In genomic region chr17:3879181-3879580, GRCh38 we compare ENCODE assay signal across 10 cellular contexts. TPM values are rescaled to one million over a fixed set of nuclear protein-coding genes. Genes with fewer than 3 reads are reported as not detected.
DNase-seq lines count a peak whose midpoint lies in the region; ATAC-seq, FAIRE-seq and TF ChIP-seq lines count a peak whose summit lies in the region.
"Had no signal": no experiment of that assay in that cellular context is flagged by ENCODE, and none has a peak within 500 bp of the region (broad histone marks: within the 10 kb centered on the region; RNA-seq: fewer than 3 reads in every experiment).

No MANE protein-coding gene starts in this region.

- no peaks in the 10 kb centered on the region for H3K36me3 Mint-ChIP-seq in activated CD4-positive, alpha-beta T cell treated with anti-CD3 and anti-CD28 coated beads, Interleukin-2, amount 10 ng/mL, durations not matched to agents 7 days and 5 days (ENCODE audit: low read depth)

- H3K27ac Mint-ChIP-seq in activated CD4-positive, alpha-beta T cell treated with anti-CD3 and anti-CD28 coated beads, Interleukin-2, amount 10 ng/mL, durations not matched to agents 7 days and 5 days: no peak overlapping the region

- no peaks in the 10 kb centered on the region for H3K9me3 Mint-ChIP-seq in activated CD4-positive, alpha-beta T cell treated with anti-CD3 and anti-CD28 coated beads, Interleukin-2, amount 10 ng/mL, durations not matched to agents 7 days and 5 days

- DNase-seq in SHP77 treated with DMSO at 0.1 percent for 48 hours (lab: John Stamatoyannopoulos, UW) (peak; percentile 72), fibroblast of pulmonary artery (ENCODE audit: low read depth) (peak; percentile 45), pancreas (peak in 1 of 6 donors; percentile 43), HPDE6-E6E7 (ENCODE audit: extremely low spot score) (no peak), left lobe of liver (ENCODE audit: low spot score) (no peak)
- no peak for DNase-seq in activated CD4-positive, alpha-beta T cell treated with anti-CD3 and anti-CD28 coated beads, Interleukin-2, amount 10 ng/mL, durations not matched to agents 7 days and 5 days

- CTCF ChIA-PET in HEK293 (lab: Yijun Ruan, JAX): interaction anchor here (0.6 to 4.0 kb wide), 6 partner anchors 15 to 142 kb away, joined by 3 to 21 read pairs (median 4); no protein-coding TSS in a partner anchor
- CTCF ChIA-PET in activated CD4-positive, alpha-beta T cell treated with anti-CD3 and anti-CD28 coated beads, Interleukin-2, amount 10 ng/mL, durations not matched to agents 7 days and 5 days (lab: Charles Lee): interaction anchor here (1.0 to 2.5 kb wide), 3 partner anchors 33 to 35 kb away, joined by 3 to 7 read pairs (median 6); partner anchors contain the start of gene NCBP3

- H3K27me3 Mint-ChIP-seq in activated CD4-positive, alpha-beta T cell treated with anti-CD3 and anti-CD28 coated beads, Interleukin-2, amount 10 ng/mL, durations not matched to agents 7 days and 5 days: no peaks in the 10 kb centered on the region

- ATAC-seq in pancreas: peak; percentile 34 to 73 (median 52)
- ATAC-seq in HG03045 (IDR thresholded peaks at IDR 0.05; ENCODE audit: unreplicated experiment): no peak
- no peak for ATAC-seq in left lobe of liver
- ATAC-seq: Panc1 had no signal

- H3K9me3 ChIP-seq in HEK293 (ENCODE audit: control insufficient read depth, insufficient read depth, low read depth, low read length) (no peaks in the 10 kb centered on the region), pancreas (no peaks in the 10 kb centered on the region)

- H3K36me3 ChIP-seq in HEK293 (ENCODE audit: control insufficient read depth in 2 of 2, insufficient read depth in 1 of 2, low read length in 2 of 2) (peaks cover 17 to 86% of the 10 kb centered on the region in 2 experiments), pancreas (no peaks in the 10 kb centered on the region)

- H3K4me1 ChIP-seq in HEK293 (ENCODE audit: control insufficient read depth, insufficient read depth, low read length) (no peaks in the 10 kb centered on the region), pancreas (no peaks in the 10 kb centered on the region)

- intact Hi-C loops in pancreas (cut with DNase I): no loop called here

- POLR2A ChIA-PET in HEK293 (lab: Yijun Ruan, JAX): interaction anchor here (1.1 kb wide), 2 partner anchors 9 to 32 kb away, joined by 3 read pairs; no protein-coding TSS in a partner anchor
- POLR2A ChIA-PET in activated CD4-positive, alpha-beta T cell treated with anti-CD3 and anti-CD28 coated beads, Interleukin-2, amount 10 ng/mL, durations not matched to agents 7 days and 5 days (lab: Charles Lee): no interaction called here

- no peak for FAIRE-seq in pancreas (lab: Jason Lieb, UNC)

- TF ChIP-seq CTCF in HEK293 (tag by site-specific recombination; IDR thresholded peaks at IDR 0.05): no peak
- no peak for TF ChIP-seq CTCF in fibroblast of pulmonary artery (IDR thresholded peaks at IDR 0.05; ENCODE audit: low read length, missing control alignments)
- no peak for TF ChIP-seq CTCF in pancreas (IDR thresholded peaks at IDR 0.05)

- WGBS in pancreas, 2 donors: 63 to 78% methylated on average over 4 to 5 of the region's 5 CpGs

- no peak overlapping the region for H3K4me3 Mint-ChIP-seq in activated CD4-positive, alpha-beta T cell treated with anti-CD3 and anti-CD28 coated beads, Interleukin-2, amount 10 ng/mL, durations not matched to agents 7 days and 5 days

- H3K27me3 ChIP-seq in pancreas: no peaks in the 10 kb centered on the region

- H3K27ac ChIP-seq in HEK293 (ENCODE audit: extremely low read depth, low read depth, low read length) (no peak overlapping the region), pancreas (no peak overlapping the region)

- H3K4me3 ChIP-seq in HEK293 (ENCODE audit: low read depth, low read length) (no peak overlapping the region), fibroblast of pulmonary artery (replicated peaks; ENCODE audit: low read depth, low read length) (no peak overlapping the region), pancreas (no peak overlapping the region)

- H3K4me1 Mint-ChIP-seq in activated CD4-positive, alpha-beta T cell treated with anti-CD3 and anti-CD28 coated beads, Interleukin-2, amount 10 ng/mL, durations not matched to agents 7 days and 5 days: no peaks in the 10 kb centered on the region

TF ChIP-seq in HEK293, 187 proteins besides CTCF, POLR2A, EP300 and RAD21:
- TF ChIP-seq ZEB2 (tag by site-specific recombination; IDR thresholded peaks at IDR 0.05) (no peak), ZNF416 (tag by site-specific recombination; IDR thresholded peaks at IDR 0.05) (no peak), ZBTB17 (tag by site-specific recombination; IDR thresholded peaks at IDR 0.05) (no peak), ZNF658 (tag by site-specific recombination; IDR thresholded peaks at IDR 0.05) (no peak), ZNF623 (tag by site-specific recombination; IDR thresholded peaks at IDR 0.05) (no peak), ZNF747 (tag by site-specific recombination; IDR thresholded peaks at IDR 0.05) (no peak), ZNF37A (tag by site-specific recombination; IDR thresholded peaks at IDR 0.05) (no peak), KLF9 (tag by site-specific recombination; IDR thresholded peaks at IDR 0.05; ENCODE audit: low read depth) (no peak), GLI4 (tag by site-specific recombination; IDR thresholded peaks at IDR 0.05) (no peak), KLF1 (tag by site-specific recombination; IDR thresholded peaks at IDR 0.05) (no peak), ZNF157 (tag by site-specific recombination; IDR thresholded peaks at IDR 0.05) (no peak), ZNF677 (tag by site-specific recombination; IDR thresholded peaks at IDR 0.05) (no peak), GLIS1 (tag by site-specific recombination; IDR thresholded peaks at IDR 0.05) (peak; percentile 78), ZNF394 (tag by site-specific recombination; IDR thresholded peaks at IDR 0.05; ENCODE audit: borderline replicate concordance) (no peak), ZNF404 (tag by site-specific recombination; IDR thresholded peaks at IDR 0.05) (no peak), ZIC2 (tag by site-specific recombination; IDR thresholded peaks at IDR 0.05) (peak; percentile 47)
- TF ChIP-seq, protein P1, sequence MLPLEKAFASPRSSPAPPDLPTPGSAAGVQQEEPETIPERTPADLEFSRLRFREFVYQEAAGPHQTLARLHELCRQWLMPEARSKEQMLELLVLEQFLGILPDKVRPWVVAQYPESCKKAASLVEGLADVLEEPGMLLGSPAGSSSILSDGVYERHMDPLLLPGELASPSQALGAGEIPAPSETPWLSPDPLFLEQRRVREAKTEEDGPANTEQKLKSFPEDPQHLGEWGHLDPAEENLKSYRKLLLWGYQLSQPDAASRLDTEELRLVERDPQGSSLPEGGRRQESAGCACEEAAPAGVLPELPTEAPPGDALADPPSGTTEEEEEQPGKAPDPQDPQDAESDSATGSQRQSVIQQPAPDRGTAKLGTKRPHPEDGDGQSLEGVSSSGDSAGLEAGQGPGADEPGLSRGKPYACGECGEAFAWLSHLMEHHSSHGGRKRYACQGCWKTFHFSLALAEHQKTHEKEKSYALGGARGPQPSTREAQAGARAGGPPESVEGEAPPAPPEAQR (tag by site-specific recombination; IDR thresholded peaks at IDR 0.05): no peak

RNA-seq across cellular contexts. Expression of gene CAMKK1, which starts 13.7 kb away (rescaled TPM):
- total RNA-seq in pancreas (10 to 100 TPM in 1 of 6 donors, 1 to 10 TPM in 5; 4.2 to 11.9 (median 5.0) TPM), left lobe of liver (0.35 TPM)
- polyA plus RNA-seq in pancreas: 10 to 100 TPM; 17.1 to 23.0 TPM
- total RNA-seq in activated CD4-positive, alpha-beta T cell treated with anti-CD3 and anti-CD28 coated beads, Interleukin-2, amount 10 ng/mL, durations not matched to agents 7 days and 5 days: 1 to 10 TPM; 3.4 to 4.0 TPM

RNA-seq across cellular contexts. Expression of gene NCBP3, which starts 33.1 kb away (rescaled TPM):
- total RNA-seq in pancreas (10 to 100 TPM; 13.7 to 26.0 (median 13.8) TPM), left lobe of liver (11.5 TPM)
- polyA plus RNA-seq in pancreas: 10 to 100 TPM; 27.1 to 34.2 TPM
- total RNA-seq in activated CD4-positive, alpha-beta T cell treated with anti-CD3 and anti-CD28 coated beads, Interleukin-2, amount 10 ng/mL, durations not matched to agents 7 days and 5 days: 10 to 100 TPM; 43.6 to 43.7 TPM

RNA-seq across cellular contexts. Expression of gene P2RX1, which starts 37.1 kb away (rescaled TPM):
- total RNA-seq in pancreas (10 to 100 TPM; 17.7 to 41.8 (median 24.9) TPM), left lobe of liver (0.13 TPM)
- polyA plus RNA-seq in pancreas: 10 to 100 TPM; 21.8 to 37.1 TPM
- under 1 TPM in 1 of 2 experiments, not detected in 1; 0.12 TPM for total RNA-seq in activated CD4-positive, alpha-beta T cell treated with anti-CD3 and anti-CD28 coated beads, Interleukin-2, amount 10 ng/mL, durations not matched to agents 7 days and 5 days
- polyA plus RNA-seq: neural cell had no signal

Comparison
In these comparisons a context has a peak if more than half of its experiments do, and no peak if none do; other contexts are left out.
1. DNase-seq: peak in SHP77 treated with DMSO at 0.1 percent for 48 hours (single experiment) and fibroblast of pulmonary artery (single experiment); none in activated CD4-positive, alpha-beta T cell treated with anti-CD3 and anti-CD28 coated beads, Interleukin-2, amount 10 ng/mL, durations not matched to agents 7 days and 5 days (single experiment), HPDE6-E6E7 (single experiment) and left lobe of liver (single experiment).
2. ATAC-seq: peak in pancreas (4 of 4); none in HG03045 (single experiment) and left lobe of liver (single experiment).
3. RNA of gene P2RX1, which starts 37.1 kb away (total RNA-seq): 17.7 to 41.8 TPM in pancreas; 0.13 TPM in left lobe of liver (single experiment) and 0.12 TPM in activated CD4-positive, alpha-beta T cell treated with anti-CD3 and anti-CD28 coated beads, Interleukin-2, amount 10 ng/mL, durations not matched to agents 7 days and 5 days; every median in the first group is over 10 times any median in the second.